ENCODE assay signal across 1 cellular context in the genomic region with DNA sequence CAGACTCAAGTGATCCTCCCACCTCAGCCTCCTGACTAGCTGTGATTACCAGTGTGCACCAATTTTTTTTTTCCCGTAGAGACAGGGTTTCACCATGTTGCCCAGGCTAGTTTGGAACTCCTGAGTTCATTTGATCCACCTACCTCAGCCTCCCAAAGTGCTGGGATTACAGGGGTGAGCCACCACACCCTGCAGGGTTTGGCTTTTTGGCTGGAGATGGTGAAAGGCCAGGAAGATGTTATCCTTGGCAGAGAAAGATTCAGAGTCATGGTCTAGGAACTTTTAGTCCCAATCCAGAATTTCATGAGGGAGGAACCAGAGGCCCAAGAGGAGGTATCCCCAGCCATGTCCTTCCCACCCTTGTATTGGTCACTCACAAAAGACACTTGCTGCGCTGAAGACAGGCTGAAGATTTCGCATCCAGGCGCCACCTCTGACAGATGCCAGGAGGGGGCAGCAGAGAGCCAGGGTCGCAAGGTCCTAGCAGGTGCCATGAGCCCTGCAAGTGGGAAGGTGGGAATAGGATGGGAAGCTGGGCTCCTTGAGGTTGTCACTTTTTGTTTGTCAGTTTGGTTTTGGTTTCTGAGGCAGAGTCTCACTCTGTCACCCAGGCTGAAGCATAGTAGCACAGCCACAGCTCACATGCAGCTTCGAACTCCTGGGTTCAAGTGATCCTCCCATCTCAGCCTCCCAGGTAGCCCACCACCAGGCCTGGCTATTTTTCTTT.
TF ChIP-seq lines count a peak whose summit lies in the region.

No MANE protein-coding gene starts in this region.

TF ChIP-seq in HepG2, 621 proteins besides CTCF, POLR2A, EP300 and RAD21 (continued from another document and continues in another):
- TF ChIP-seq, protein P1, sequence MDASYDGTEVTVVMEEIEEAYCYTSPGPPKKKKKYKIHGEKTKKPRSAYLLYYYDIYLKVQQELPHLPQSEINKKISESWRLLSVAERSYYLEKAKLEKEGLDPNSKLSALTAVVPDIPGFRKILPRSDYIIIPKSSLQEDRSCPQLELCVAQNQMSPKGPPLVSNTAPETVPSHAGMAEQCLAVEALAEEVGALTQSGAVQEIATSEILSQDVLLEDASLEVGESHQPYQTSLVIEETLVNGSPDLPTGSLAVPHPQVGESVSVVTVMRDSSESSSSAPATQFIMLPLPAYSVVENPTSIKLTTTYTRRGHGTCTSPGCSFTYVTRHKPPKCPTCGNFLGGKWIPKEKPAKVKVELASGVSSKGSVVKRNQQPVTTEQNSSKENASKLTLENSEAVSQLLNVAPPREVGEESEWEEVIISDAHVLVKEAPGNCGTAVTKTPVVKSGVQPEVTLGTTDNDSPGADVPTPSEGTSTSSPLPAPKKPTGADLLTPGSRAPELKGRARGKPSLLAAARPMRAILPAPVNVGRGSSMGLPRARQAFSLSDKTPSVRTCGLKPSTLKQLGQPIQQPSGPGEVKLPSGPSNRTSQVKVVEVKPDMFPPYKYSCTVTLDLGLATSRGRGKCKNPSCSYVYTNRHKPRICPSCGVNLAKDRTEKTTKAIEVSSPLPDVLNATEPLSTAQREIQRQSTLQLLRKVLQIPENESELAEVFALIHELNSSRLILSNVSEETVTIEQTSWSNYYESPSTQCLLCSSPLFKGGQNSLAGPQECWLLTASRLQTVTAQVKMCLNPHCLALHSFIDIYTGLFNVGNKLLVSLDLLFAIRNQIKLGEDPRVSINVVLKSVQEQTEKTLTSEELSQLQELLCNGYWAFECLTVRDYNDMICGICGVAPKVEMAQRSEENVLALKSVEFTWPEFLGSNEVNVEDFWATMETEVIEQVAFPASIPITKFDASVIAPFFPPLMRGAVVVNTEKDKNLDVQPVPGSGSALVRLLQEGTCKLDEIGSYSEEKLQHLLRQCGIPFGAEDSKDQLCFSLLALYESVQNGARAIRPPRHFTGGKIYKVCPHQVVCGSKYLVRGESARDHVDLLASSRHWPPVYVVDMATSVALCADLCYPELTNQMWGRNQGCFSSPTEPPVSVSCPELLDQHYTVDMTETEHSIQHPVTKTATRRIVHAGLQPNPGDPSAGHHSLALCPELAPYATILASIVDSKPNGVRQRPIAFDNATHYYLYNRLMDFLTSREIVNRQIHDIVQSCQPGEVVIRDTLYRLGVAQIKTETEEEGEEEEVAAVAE (CRISPR knock-in tag; IDR thresholded peaks at IDR 0.05; ENCODE audit: borderline replicate concordance), result peak; percentile 55; the same call in 1 of the 2 replicates
- TF ChIP-seq, protein P2, sequence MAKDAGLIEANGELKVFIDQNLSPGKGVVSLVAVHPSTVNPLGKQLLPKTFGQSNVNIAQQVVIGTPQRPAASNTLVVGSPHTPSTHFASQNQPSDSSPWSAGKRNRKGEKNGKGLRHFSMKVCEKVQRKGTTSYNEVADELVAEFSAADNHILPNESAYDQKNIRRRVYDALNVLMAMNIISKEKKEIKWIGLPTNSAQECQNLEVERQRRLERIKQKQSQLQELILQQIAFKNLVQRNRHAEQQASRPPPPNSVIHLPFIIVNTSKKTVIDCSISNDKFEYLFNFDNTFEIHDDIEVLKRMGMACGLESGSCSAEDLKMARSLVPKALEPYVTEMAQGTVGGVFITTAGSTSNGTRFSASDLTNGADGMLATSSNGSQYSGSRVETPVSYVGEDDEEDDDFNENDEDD (CRISPR knock-in tag; IDR thresholded peaks at IDR 0.05; ENCODE audit: borderline replicate concordance), result peak; percentile 32; the same call in 1 of the 2 replicates
- TF ChIP-seq ZSCAN25 (CRISPR knock-in tag; IDR thresholded peaks at IDR 0.05) (peak; percentile 58; the same call in 1 of the 2 replicates), ZNF788 (CRISPR knock-in tag; IDR thresholded peaks at IDR 0.05; ENCODE audit: borderline replicate concordance) (peak; percentile 58; the same call in 1 of the 2 replicates), ZMAT3 (CRISPR knock-in tag; conservative IDR thresholded peaks at IDR 0.05) (0 out of 2 replicates have a peak, but pooled peaks have one; percentile 42), SALL2 (CRISPR knock-in tag; IDR thresholded peaks at IDR 0.05) (peak; percentile 84), TBP (CRISPR knock-in tag; IDR thresholded peaks at IDR 0.05) (0 out of 2 replicates have a peak, but pooled peaks have one; percentile 57), RXRA (CRISPR knock-in tag; IDR thresholded peaks at IDR 0.05) (peak; percentile 61), ZNF441 (CRISPR knock-in tag; IDR thresholded peaks at IDR 0.05; ENCODE audit: borderline replicate concordance) (peak; percentile 48; the same call in 1 of the 2 replicates), BRCA1 (CRISPR knock-in tag; IDR thresholded peaks at IDR 0.05) (peak; percentile 73; the same call in 1 of the 2 replicates), TSC22D2 (CRISPR knock-in tag; IDR thresholded peaks at IDR 0.05; ENCODE audit: borderline replicate concordance) (peak; percentile 92; the same call in 1 of the 2 replicates), TBX2 (CRISPR knock-in tag; IDR thresholded peaks at IDR 0.05; ENCODE audit: borderline replicate concordance) (peak; percentile 53; the same call in 1 of the 2 replicates), KDM5B (CRISPR knock-in tag; IDR thresholded peaks at IDR 0.05; ENCODE audit: borderline replicate concordance) (peak; percentile 52; the same call in 1 of the 2 replicates), KDM2A (CRISPR knock-in tag; IDR thresholded peaks at IDR 0.05; ENCODE audit: borderline replicate concordance, low read depth) (peak; percentile 92), NR2F6 (IDR thresholded peaks at IDR 0.05) (peak; percentile 68), NR2F6 (CRISPR knock-in tag; IDR thresholded peaks at IDR 0.05) (peak; percentile 89), ETV5 (CRISPR knock-in tag; IDR thresholded peaks at IDR 0.05; ENCODE audit: borderline replicate concordance) (peak; percentile 36; the same call in 1 of the 2 replicates), MYC (CRISPR knock-in tag; IDR thresholded peaks at IDR 0.05; ENCODE audit: borderline replicate concordance) (peak; percentile 63; the same call in 1 of the 2 replicates), KAT8 (CRISPR knock-in tag; IDR thresholded peaks at IDR 0.05) (peak; percentile 32; the same call in 1 of the 2 replicates), JARID2 (CRISPR knock-in tag; IDR thresholded peaks at IDR 0.05; ENCODE audit: insufficient replicate concordance) (peak; percentile 80), FOSL2 (CRISPR knock-in tag; IDR thresholded peaks at IDR 0.05) (0 out of 2 replicates have a peak, but pooled peaks have one; percentile 32), CBX5 (CRISPR knock-in tag; IDR thresholded peaks at IDR 0.05; ENCODE audit: borderline replicate concordance) (peak; percentile 94), PPARG (CRISPR knock-in tag; conservative IDR thresholded peaks at IDR 0.05) (0 out of 2 replicates have a peak, but pooled peaks have one; percentile 22), ZNF263 (CRISPR knock-in tag; IDR thresholded peaks at IDR 0.05) (0 out of 2 replicates have a peak, but pooled peaks have one; percentile 35)
- TF ChIP-seq, protein P3, sequence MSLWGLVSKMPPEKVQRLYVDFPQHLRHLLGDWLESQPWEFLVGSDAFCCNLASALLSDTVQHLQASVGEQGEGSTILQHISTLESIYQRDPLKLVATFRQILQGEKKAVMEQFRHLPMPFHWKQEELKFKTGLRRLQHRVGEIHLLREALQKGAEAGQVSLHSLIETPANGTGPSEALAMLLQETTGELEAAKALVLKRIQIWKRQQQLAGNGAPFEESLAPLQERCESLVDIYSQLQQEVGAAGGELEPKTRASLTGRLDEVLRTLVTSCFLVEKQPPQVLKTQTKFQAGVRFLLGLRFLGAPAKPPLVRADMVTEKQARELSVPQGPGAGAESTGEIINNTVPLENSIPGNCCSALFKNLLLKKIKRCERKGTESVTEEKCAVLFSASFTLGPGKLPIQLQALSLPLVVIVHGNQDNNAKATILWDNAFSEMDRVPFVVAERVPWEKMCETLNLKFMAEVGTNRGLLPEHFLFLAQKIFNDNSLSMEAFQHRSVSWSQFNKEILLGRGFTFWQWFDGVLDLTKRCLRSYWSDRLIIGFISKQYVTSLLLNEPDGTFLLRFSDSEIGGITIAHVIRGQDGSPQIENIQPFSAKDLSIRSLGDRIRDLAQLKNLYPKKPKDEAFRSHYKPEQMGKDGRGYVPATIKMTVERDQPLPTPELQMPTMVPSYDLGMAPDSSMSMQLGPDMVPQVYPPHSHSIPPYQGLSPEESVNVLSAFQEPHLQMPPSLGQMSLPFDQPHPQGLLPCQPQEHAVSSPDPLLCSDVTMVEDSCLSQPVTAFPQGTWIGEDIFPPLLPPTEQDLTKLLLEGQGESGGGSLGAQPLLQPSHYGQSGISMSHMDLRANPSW (CRISPR knock-in tag; IDR thresholded peaks at IDR 0.05; ENCODE audit: borderline replicate concordance), result peak; percentile 47; the same call in 1 of the 2 replicates
- TF ChIP-seq, protein P4, sequence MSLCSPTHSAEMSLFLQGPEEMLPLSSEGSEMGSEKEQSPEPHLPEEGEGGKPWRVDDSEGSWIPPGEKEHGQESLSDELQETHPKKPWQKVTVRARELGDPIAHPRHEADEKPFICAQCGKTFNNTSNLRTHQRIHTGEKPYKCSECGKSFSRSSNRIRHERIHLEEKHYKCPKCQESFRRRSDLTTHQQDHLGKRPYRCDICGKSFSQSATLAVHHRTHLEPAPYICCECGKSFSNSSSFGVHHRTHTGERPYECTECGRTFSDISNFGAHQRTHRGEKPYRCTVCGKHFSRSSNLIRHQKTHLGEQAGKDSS (CRISPR knock-in tag; IDR thresholded peaks at IDR 0.05; ENCODE audit: borderline replicate concordance, low read depth), result peak; percentile 84; the same call in 1 of the 2 replicates
- TF ChIP-seq, protein P5, sequence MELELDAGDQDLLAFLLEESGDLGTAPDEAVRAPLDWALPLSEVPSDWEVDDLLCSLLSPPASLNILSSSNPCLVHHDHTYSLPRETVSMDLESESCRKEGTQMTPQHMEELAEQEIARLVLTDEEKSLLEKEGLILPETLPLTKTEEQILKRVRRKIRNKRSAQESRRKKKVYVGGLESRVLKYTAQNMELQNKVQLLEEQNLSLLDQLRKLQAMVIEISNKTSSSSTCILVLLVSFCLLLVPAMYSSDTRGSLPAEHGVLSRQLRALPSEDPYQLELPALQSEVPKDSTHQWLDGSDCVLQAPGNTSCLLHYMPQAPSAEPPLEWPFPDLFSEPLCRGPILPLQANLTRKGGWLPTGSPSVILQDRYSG (CRISPR knock-in tag; IDR thresholded peaks at IDR 0.05), result 0 out of 2 replicates have a peak, but pooled peaks have one; percentile 35
- TF ChIP-seq, protein P6, sequence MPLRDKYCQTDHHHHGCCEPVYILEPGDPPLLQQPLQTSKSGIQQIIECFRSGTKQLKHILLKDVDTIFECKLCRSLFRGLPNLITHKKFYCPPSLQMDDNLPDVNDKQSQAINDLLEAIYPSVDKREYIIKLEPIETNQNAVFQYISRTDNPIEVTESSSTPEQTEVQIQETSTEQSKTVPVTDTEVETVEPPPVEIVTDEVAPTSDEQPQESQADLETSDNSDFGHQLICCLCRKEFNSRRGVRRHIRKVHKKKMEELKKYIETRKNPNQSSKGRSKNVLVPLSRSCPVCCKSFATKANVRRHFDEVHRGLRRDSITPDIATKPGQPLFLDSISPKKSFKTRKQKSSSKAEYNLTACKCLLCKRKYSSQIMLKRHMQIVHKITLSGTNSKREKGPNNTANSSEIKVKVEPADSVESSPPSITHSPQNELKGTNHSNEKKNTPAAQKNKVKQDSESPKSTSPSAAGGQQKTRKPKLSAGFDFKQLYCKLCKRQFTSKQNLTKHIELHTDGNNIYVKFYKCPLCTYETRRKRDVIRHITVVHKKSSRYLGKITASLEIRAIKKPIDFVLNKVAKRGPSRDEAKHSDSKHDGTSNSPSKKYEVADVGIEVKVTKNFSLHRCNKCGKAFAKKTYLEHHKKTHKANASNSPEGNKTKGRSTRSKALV (CRISPR knock-in tag; IDR thresholded peaks at IDR 0.05), result peak; percentile 42; the same call in 1 of the 2 replicates
- TF ChIP-seq, protein P7, sequence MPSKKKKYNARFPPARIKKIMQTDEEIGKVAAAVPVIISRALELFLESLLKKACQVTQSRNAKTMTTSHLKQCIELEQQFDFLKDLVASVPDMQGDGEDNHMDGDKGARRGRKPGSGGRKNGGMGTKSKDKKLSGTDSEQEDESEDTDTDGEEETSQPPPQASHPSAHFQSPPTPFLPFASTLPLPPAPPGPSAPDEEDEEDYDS (CRISPR knock-in tag; IDR thresholded peaks at IDR 0.05), result peak; percentile 43; the same call in 1 of the 2 replicates
- TF ChIP-seq, protein P8, sequence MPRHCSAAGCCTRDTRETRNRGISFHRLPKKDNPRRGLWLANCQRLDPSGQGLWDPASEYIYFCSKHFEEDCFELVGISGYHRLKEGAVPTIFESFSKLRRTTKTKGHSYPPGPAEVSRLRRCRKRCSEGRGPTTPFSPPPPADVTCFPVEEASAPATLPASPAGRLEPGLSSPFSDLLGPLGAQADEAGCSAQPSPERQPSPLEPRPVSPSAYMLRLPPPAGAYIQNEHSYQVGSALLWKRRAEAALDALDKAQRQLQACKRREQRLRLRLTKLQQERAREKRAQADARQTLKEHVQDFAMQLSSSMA (CRISPR knock-in tag; IDR thresholded peaks at IDR 0.05), result 0 out of 2 replicates have a peak, but pooled peaks have one; percentile 51
- TF ChIP-seq, protein P9, sequence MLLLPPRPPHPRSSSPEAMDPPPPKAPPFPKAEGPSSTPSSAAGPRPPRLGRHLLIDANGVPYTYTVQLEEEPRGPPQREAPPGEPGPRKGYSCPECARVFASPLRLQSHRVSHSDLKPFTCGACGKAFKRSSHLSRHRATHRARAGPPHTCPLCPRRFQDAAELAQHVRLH (CRISPR knock-in tag; IDR thresholded peaks at IDR 0.05; ENCODE audit: borderline replicate concordance, low read depth), result peak; percentile 92
- TF ChIP-seq, protein P10, sequence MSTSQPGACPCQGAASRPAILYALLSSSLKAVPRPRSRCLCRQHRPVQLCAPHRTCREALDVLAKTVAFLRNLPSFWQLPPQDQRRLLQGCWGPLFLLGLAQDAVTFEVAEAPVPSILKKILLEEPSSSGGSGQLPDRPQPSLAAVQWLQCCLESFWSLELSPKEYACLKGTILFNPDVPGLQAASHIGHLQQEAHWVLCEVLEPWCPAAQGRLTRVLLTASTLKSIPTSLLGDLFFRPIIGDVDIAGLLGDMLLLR (CRISPR knock-in tag; IDR thresholded peaks at IDR 0.05), result 0 out of 2 replicates have a peak, but pooled peaks have one; percentile 29
- TF ChIP-seq, protein P11, sequence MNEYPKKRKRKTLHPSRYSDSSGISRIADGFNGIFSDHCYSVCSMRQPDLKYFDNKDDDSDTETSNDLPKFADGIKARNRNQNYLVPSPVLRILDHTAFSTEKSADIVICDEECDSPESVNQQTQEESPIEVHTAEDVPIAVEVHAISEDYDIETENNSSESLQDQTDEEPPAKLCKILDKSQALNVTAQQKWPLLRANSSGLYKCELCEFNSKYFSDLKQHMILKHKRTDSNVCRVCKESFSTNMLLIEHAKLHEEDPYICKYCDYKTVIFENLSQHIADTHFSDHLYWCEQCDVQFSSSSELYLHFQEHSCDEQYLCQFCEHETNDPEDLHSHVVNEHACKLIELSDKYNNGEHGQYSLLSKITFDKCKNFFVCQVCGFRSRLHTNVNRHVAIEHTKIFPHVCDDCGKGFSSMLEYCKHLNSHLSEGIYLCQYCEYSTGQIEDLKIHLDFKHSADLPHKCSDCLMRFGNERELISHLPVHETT (CRISPR knock-in tag; conservative IDR thresholded peaks at IDR 0.05), result 0 out of 2 replicates have a peak, but pooled peaks have one; percentile 36
- TF ChIP-seq, protein P12, sequence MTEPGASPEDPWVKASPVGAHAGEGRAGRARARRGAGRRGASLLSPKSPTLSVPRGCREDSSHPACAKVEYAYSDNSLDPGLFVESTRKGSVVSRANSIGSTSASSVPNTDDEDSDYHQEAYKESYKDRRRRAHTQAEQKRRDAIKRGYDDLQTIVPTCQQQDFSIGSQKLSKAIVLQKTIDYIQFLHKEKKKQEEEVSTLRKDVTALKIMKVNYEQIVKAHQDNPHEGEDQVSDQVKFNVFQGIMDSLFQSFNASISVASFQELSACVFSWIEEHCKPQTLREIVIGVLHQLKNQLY (CRISPR knock-in tag; IDR thresholded peaks at IDR 0.05), result 0 out of 2 replicates have a peak, but pooled peaks have one; percentile 46
